Comparison of ENCODE assay signal across 1 cellular context in the genomic region with DNA sequence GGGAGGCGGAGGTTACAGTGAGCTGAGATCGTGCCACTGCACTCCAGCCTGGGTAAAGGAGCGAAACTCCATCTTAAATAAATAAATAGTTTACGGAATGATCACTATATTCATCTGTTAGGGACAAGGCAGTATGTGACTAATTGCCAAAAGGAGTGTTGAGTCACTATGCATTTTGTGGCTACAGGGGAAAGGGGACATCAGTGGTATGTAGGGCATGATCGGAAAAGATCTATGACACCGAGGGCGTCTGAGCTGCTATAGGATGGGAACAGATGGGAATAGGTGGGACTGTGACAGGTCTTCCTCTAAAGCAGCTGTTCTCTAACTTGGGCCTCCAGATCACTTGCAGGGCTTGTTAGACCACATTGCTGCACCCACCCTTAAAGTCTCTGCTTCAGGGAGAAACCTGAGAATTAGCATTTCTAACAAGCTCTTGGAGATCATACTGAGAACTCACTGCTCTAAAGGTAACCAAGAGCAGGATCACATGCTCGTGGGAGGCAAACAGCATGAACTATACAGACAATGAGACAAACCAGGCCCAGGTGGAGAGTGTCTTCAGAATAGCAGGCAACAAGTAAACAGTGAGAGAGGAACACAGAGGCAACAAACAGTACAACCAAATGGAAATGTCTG.
TF ChIP-seq lines count a peak whose summit lies in the region.

No MANE protein-coding gene starts in this region.

TF ChIP-seq in HCT116, 20 proteins besides CTCF, POLR2A, EP300 and RAD21:
- no peak for TF ChIP-seq CEBPB (IDR thresholded peaks at IDR 0.05; ENCODE audit: low read depth)
- TF ChIP-seq CBX3 (IDR thresholded peaks at IDR 0.05; ENCODE audit: low read depth), result no peak
- TF ChIP-seq, protein P1, sequence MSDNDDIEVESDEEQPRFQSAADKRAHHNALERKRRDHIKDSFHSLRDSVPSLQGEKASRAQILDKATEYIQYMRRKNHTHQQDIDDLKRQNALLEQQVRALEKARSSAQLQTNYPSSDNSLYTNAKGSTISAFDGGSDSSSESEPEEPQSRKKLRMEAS (IDR thresholded peaks at IDR 0.05), result no peak
